In the genomic region with DNA sequence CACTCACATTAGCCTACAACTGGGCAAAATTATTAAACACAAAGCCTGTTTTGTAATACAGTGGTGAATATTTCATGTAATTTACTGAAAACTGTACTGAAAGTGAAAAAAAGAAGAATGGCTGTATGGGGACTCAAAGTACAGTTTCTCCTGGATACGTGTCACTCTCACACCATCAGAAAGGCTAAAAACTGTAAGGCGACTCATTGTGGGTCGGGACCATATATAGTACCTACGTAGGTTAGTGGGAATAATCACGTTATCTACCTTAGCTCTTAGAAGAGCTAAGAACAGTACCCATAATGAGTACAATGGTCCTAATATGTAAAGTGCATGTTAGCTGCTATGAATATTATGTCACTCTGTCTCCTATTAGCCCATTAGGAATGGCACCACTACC, we compare ENCODE assay signal across 16 cellular contexts.
DNase-seq lines count a peak whose midpoint lies in the region; ATAC-seq and TF ChIP-seq lines count a peak whose summit lies in the region.
"Had no signal": no experiment of that assay in that cellular context is flagged by ENCODE, and none has a peak within 500 bp of the region (broad histone marks: within the 10 kb centered on the region; RNA-seq: fewer than 3 reads in every experiment).

No MANE protein-coding gene starts in this region.

- TF ChIP-seq POLR2A in sigmoid colon (IDR thresholded peaks at IDR 0.05): no peak

- no peak overlapping the region for H2AFZ ChIP-seq in fibroblast of lung (ENCODE audit: low read length)

- H3K9me3 ChIP-seq in RWPE2 (ENCODE audit: severe bottlenecking) (no peaks in the 10 kb centered on the region), fibroblast of lung (ENCODE audit: control insufficient read depth, insufficient read depth, low read depth, low read length) (no peaks in the 10 kb centered on the region), sigmoid colon (no peaks in the 10 kb centered on the region)
- H3K9me3 ChIP-seq: BE2C, right atrium auricular region, tibial artery had no signal

- DNase-seq in natural killer cell treated with Interleukin-12 subunit alpha and Interleukin-12 subunit beta and Interleukin-15 and Interleukin-18, amount 100 ng/mL, for 72 hours (ENCODE audit: low spot score): no peak
- DNase-seq in natural killer cell (no peak), RWPE2 (ENCODE audit: low spot score) (no peak), fibroblast of lung (ENCODE audit: low read depth in 2 of 2) (no peak), sigmoid colon (no peak), mesenteric fat pad (ENCODE audit: low spot score) (no peak), RWPE1 (ENCODE audit: low spot score) (no peak)
- DNase-seq: amygdala; cerebellar nuclear complex; effector CD8-positive, alpha-beta T cell; NCI-H1048; NCI-H2029; stimulated activated naive B cell treated with anti-CD40 and anti-IgM and Interleukin-4, amounts not matched to agents 10 μg/mL and 1 μg/mL and 100 μg/mL, for 72 hours had no signal

- TF ChIP-seq CTCF in natural killer cell (IDR thresholded peaks at IDR 0.05) (no peak), RWPE2 (IDR thresholded peaks at IDR 0.05; ENCODE audit: poor library complexity, severe bottlenecking) (no peak), fibroblast of lung (conservative IDR thresholded peaks at IDR 0.05 in 1 of 2, IDR thresholded peaks at IDR 0.05 in 1 of 2; ENCODE audit: low read depth in 1 of 2, low read length in 2 of 2) (no peak), sigmoid colon (IDR thresholded peaks at IDR 0.05) (no peak), RWPE1 (conservative IDR thresholded peaks at IDR 0.05; ENCODE audit: low read depth) (no peak)

- CTCF ChIA-PET in RWPE1 (lab: Yijun Ruan, JAX): no interaction called here

- H3K27me3 Mint-ChIP-seq in natural killer cell treated with Interleukin-12 subunit alpha and Interleukin-12 subunit beta and Interleukin-15 and Interleukin-18, amount 100 ng/mL, for 72 hours: no peaks in the 10 kb centered on the region
- H3K27me3 Mint-ChIP-seq in natural killer cell (ENCODE audit: low read depth in 2 of 2): no peaks in the 10 kb centered on the region
- H3K27me3 Mint-ChIP-seq: stimulated activated naive B cell treated with anti-CD40 and anti-IgM and Interleukin-4, amounts not matched to agents 10 μg/mL and 1 μg/mL and 100 μg/mL, for 72 hours had no signal

- no peaks in the 10 kb centered on the region for H3K36me3 ChIP-seq in RWPE2 (ENCODE audit: low read depth)
- no peaks in the 10 kb centered on the region for H3K36me3 ChIP-seq in fibroblast of lung (ENCODE audit: control insufficient read depth, insufficient read depth, low read length)
- H3K36me3 ChIP-seq in sigmoid colon: no peaks in the 10 kb centered on the region
- H3K36me3 ChIP-seq: BE2C, right atrium auricular region, tibial artery had no signal

- peak overlapping the region; percentile 38 for H3K4me3 Mint-ChIP-seq in natural killer cell treated with Interleukin-12 subunit alpha and Interleukin-12 subunit beta and Interleukin-15 and Interleukin-18, amount 100 ng/mL, for 72 hours
- no peak overlapping the region for H3K4me3 Mint-ChIP-seq in natural killer cell
- H3K4me3 Mint-ChIP-seq: stimulated activated naive B cell treated with anti-CD40 and anti-IgM and Interleukin-4, amounts not matched to agents 10 μg/mL and 1 μg/mL and 100 μg/mL, for 72 hours had no signal

- intact Hi-C loops in natural killer cell (cut with micrococcal nuclease): no loop called here
- intact Hi-C loops in sigmoid colon (cut with DNase I): no loop called here

- no peaks in the 10 kb centered on the region for H3K79me2 ChIP-seq in fibroblast of lung (ENCODE audit: control insufficient read depth, insufficient read depth, low read length)

- H3K9ac ChIP-seq in fibroblast of lung (ENCODE audit: insufficient read depth, low read length): no peak overlapping the region

- POLR2A ChIA-PET in RWPE1 (lab: Yijun Ruan, JAX; ENCODE audit: low non-redundant PET): no interaction called here

- 91 to 95% methylated on average over 5 of the region's 5 CpGs for WGBS in sigmoid colon, 2 donors

- H3K27ac ChIP-seq in RWPE2 (ENCODE audit: poor library complexity, severe bottlenecking) (peak overlapping the region; percentile 55), fibroblast of lung (ENCODE audit: insufficient read depth, low read length) (peak overlapping the region; percentile 79), sigmoid colon (no peak overlapping the region), RWPE1 (no peak overlapping the region)
- H3K27ac ChIP-seq: right atrium auricular region had no signal

- H3K4me1 ChIP-seq in RWPE2 (ENCODE audit: insufficient read depth, poor library complexity, severe bottlenecking) (peaks cover 12% of the 10 kb centered on the region), fibroblast of lung (ENCODE audit: control insufficient read depth, extremely low read depth, insufficient read depth, low read length) (peaks cover 12% of the 10 kb centered on the region), sigmoid colon (peaks cover 0 to 21% (median 12%) of the 10 kb centered on the region in 4 donors)

- peak overlapping the region; percentile 60 to 73 for H3K27ac Mint-ChIP-seq in natural killer cell treated with Interleukin-12 subunit alpha and Interleukin-12 subunit beta and Interleukin-15 and Interleukin-18, amount 100 ng/mL, for 72 hours
- no peak overlapping the region for H3K27ac Mint-ChIP-seq in natural killer cell
- H3K27ac Mint-ChIP-seq: stimulated activated naive B cell treated with anti-CD40 and anti-IgM and Interleukin-4, amounts not matched to agents 10 μg/mL and 1 μg/mL and 100 μg/mL, for 72 hours had no signal

- H4K20me1 ChIP-seq in fibroblast of lung (ENCODE audit: control insufficient read depth, extremely low read depth, insufficient read depth, low read length): no peaks in the 10 kb centered on the region

- no peak overlapping the region for H3K4me2 ChIP-seq in fibroblast of lung (ENCODE audit: extremely low read depth, insufficient read depth, low read length)

- no peak for TF ChIP-seq EP300 in sigmoid colon (IDR thresholded peaks at IDR 0.05)

- H3K27me3 ChIP-seq in RWPE2 (ENCODE audit: insufficient read depth, poor library complexity, severe bottlenecking): no peaks in the 10 kb centered on the region
- no peaks in the 10 kb centered on the region for H3K27me3 ChIP-seq in fibroblast of lung (ENCODE audit: control insufficient read depth, insufficient read depth, low read length)
- no peaks in the 10 kb centered on the region for H3K27me3 ChIP-seq in sigmoid colon
- H3K27me3 ChIP-seq: BE2C, right atrium auricular region, tibial artery had no signal

- H3K4me3 ChIP-seq in RWPE2 (ENCODE audit: severe bottlenecking) (no peak overlapping the region), fibroblast of lung (replicated peaks in 1 of 4; ENCODE audit: control extremely low read depth in 1 of 4, insufficient read depth in 1 of 4, low read depth in 3 of 4, low read length in 4 of 4) (no peak overlapping the region), sigmoid colon (no peak overlapping the region)
- H3K4me3 ChIP-seq: right atrium auricular region, tibial artery had no signal

- no peaks in the 10 kb centered on the region for H3K36me3 Mint-ChIP-seq in natural killer cell treated with Interleukin-12 subunit alpha and Interleukin-12 subunit beta and Interleukin-15 and Interleukin-18, amount 100 ng/mL, for 72 hours
- H3K36me3 Mint-ChIP-seq in natural killer cell: no peaks in the 10 kb centered on the region
- H3K36me3 Mint-ChIP-seq: stimulated activated naive B cell treated with anti-CD40 and anti-IgM and Interleukin-4, amounts not matched to agents 10 μg/mL and 1 μg/mL and 100 μg/mL, for 72 hours had no signal

- H3K9me3 Mint-ChIP-seq in natural killer cell treated with Interleukin-12 subunit alpha and Interleukin-12 subunit beta and Interleukin-15 and Interleukin-18, amount 100 ng/mL, for 72 hours: no peaks in the 10 kb centered on the region
- H3K9me3 Mint-ChIP-seq in natural killer cell: no peaks in the 10 kb centered on the region
- H3K9me3 Mint-ChIP-seq: stimulated activated naive B cell treated with anti-CD40 and anti-IgM and Interleukin-4, amounts not matched to agents 10 μg/mL and 1 μg/mL and 100 μg/mL, for 72 hours had no signal

- peak; percentile 41 to 66 for ATAC-seq in natural killer cell treated with Interleukin-12 subunit alpha and Interleukin-12 subunit beta and Interleukin-15 and Interleukin-18, amount 100 ng/mL, for 72 hours
- ATAC-seq in natural killer cell (no peak), RWPE2 (ENCODE audit: low read depth) (no peak)

- peaks cover 12 to 14% of the 10 kb centered on the region in 2 donors for H3K4me1 Mint-ChIP-seq in natural killer cell treated with Interleukin-12 subunit alpha and Interleukin-12 subunit beta and Interleukin-15 and Interleukin-18, amount 100 ng/mL, for 72 hours (ENCODE audit: low read depth in 2 of 2)
- no peaks in the 10 kb centered on the region for H3K4me1 Mint-ChIP-seq in natural killer cell

Comparison
In these comparisons a context has a peak if more than half of its experiments do, and no peak if none do; other contexts are left out.
1. ATAC-seq: peak in natural killer cell treated with Interleukin-12 subunit alpha and Interleukin-12 subunit beta and Interleukin-15 and Interleukin-18, amount 100 ng/mL, for 72 hours (2 of 2); none in natural killer cell (0 of 3) and RWPE2 (single experiment).
2. H3K27ac Mint-ChIP-seq: peak in natural killer cell treated with Interleukin-12 subunit alpha and Interleukin-12 subunit beta and Interleukin-15 and Interleukin-18, amount 100 ng/mL, for 72 hours (2 of 2); none in natural killer cell (0 of 2).
3. H3K27ac ChIP-seq: peak in RWPE2 (single experiment) and fibroblast of lung (single experiment); none in sigmoid colon (0 of 4) and RWPE1 (single experiment).